In the genomic region with DNA sequence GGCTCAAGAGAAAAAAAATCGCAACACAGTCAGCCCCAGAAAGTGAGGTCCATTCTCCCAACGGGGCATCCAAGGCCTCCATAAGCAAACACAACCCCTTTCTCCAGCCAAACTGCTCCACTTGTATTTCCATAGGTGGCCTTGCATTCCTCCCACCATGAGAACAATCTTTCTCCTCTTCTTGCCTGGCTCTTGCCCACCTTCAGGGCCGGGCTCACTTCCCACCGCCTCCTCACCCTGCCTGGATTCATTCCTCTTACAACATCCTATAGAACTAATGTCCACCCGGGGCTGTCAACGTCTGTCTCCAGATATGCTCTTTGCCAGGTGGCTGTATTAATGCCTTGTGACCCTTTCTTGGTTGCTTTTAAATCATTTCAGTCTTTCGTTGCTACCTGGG, we compare ENCODE assay signal across 12 cellular contexts.
DNase-seq lines count a peak whose midpoint lies in the region; ATAC-seq and TF ChIP-seq lines count a peak whose summit lies in the region.
"Had no signal": no experiment of that assay in that cellular context is flagged by ENCODE, and none has a peak within 500 bp of the region (broad histone marks: within the 10 kb centered on the region; RNA-seq: fewer than 3 reads in every experiment).

No MANE protein-coding gene starts in this region.

- H3K4ac ChIP-seq in trophoblast cell (ENCODE audit: low read depth, low read length) = peak overlapping the region; percentile 11

- CTCF ChIA-PET in CD8-positive, alpha-beta T cell (lab: Charles Lee) = interaction anchor here (0.9 kb wide), 1 partner anchor 49 kb away, joined by 4 read pairs; no protein-coding TSS in a partner anchor
- CTCF ChIA-PET in activated naive CD4-positive, alpha-beta T cell treated with anti-CD3 and anti-CD28 coated beads for 36 hours (lab: Charles Lee) = no interaction called here

- H3K4me1 Mint-ChIP-seq in CD8-positive, alpha-beta T cell (ENCODE audit: low read depth) = peaks cover 11% of the 10 kb centered on the region
- H3K4me1 Mint-ChIP-seq in activated naive CD4-positive, alpha-beta T cell treated with anti-CD3 and anti-CD28 coated beads for 36 hours (ENCODE audit: low read depth) = peaks cover under 1% of the 10 kb centered on the region

- H3K36me3 Mint-ChIP-seq in CD8-positive, alpha-beta T cell = no peaks in the 10 kb centered on the region
- no peaks in the 10 kb centered on the region for H3K36me3 Mint-ChIP-seq in activated naive CD4-positive, alpha-beta T cell treated with anti-CD3 and anti-CD28 coated beads for 36 hours (ENCODE audit: low read depth)

- no peak overlapping the region for H3K4me2 ChIP-seq in trophoblast cell (ENCODE audit: low read length)

- peak overlapping the region; percentile 47 for H3K14ac ChIP-seq in trophoblast cell (ENCODE audit: low read length)

- no peaks in the 10 kb centered on the region for H3K9me3 Mint-ChIP-seq in CD8-positive, alpha-beta T cell
- no peaks in the 10 kb centered on the region for H3K9me3 Mint-ChIP-seq in activated naive CD4-positive, alpha-beta T cell treated with anti-CD3 and anti-CD28 coated beads for 36 hours

- H4K91ac ChIP-seq in trophoblast cell (ENCODE audit: low read depth, low read length) = peak overlapping the region; percentile 84

- peak overlapping the region; percentile 8 for H2BK120ac ChIP-seq in trophoblast cell (ENCODE audit: insufficient read depth, low read length, poor library complexity)

- peaks cover 42% of the 10 kb centered on the region for H3K79me1 ChIP-seq in trophoblast cell (ENCODE audit: low read length)

- no peaks in the 10 kb centered on the region for H3K27me3 ChIP-seq in CD8-positive, alpha-beta T cell (ENCODE audit: insufficient read depth, low read length)
- no peaks in the 10 kb centered on the region for H3K27me3 ChIP-seq in trophoblast cell (ENCODE audit: insufficient read depth, low read length)
- H3K27me3 ChIP-seq: SJSA1 had no signal

- peak overlapping the region; percentile 49 for H2AK5ac ChIP-seq in trophoblast cell (ENCODE audit: low read length)

- H3K4me3 ChIP-seq in CD8-positive, alpha-beta T cell (ENCODE audit: low read depth, low read length) = no peak overlapping the region
- no peak overlapping the region for H3K4me3 ChIP-seq in trophoblast cell (ENCODE audit: low read depth, low read length)
- H3K4me3 ChIP-seq: SJSA1 had no signal

- H3K4me1 ChIP-seq in CD8-positive, alpha-beta T cell (ENCODE audit: insufficient read depth, low read length) = peaks cover 3% of the 10 kb centered on the region
- peaks cover 45 to 50% of the 10 kb centered on the region in 2 experiments for H3K4me1 ChIP-seq in trophoblast cell (ENCODE audit: control insufficient read depth in 1 of 2, insufficient read depth in 2 of 2, low read length in 2 of 2)

- no peak overlapping the region for H4K12ac ChIP-seq in trophoblast cell (ENCODE audit: low read depth, low read length)

- no peak overlapping the region for H3K9ac ChIP-seq in trophoblast cell (ENCODE audit: low read length)

- WGBS in trophoblast cell (ENCODE audit: extremely low coverage, insufficient coverage, insufficient read length) = no CpG with 5 or more reads among the region's 7 CpGs

- H3K79me2 ChIP-seq in trophoblast cell (ENCODE audit: control insufficient read depth, insufficient read depth, low read length, poor library complexity) = peaks cover 10% of the 10 kb centered on the region

- H3K4me3 Mint-ChIP-seq in CD8-positive, alpha-beta T cell = no peak overlapping the region
- no peak overlapping the region for H3K4me3 Mint-ChIP-seq in activated naive CD4-positive, alpha-beta T cell treated with anti-CD3 and anti-CD28 coated beads for 36 hours
- H3K4me3 Mint-ChIP-seq: B cell had no signal

- no peak for TF ChIP-seq CTCF in CD8-positive, alpha-beta T cell (IDR thresholded peaks at IDR 0.05)

- H2BK12ac ChIP-seq in trophoblast cell (ENCODE audit: low read length) = peak overlapping the region; percentile 78

- no peak overlapping the region for H4K8ac ChIP-seq in trophoblast cell (ENCODE audit: low read depth, low read length)

- H3K18ac ChIP-seq in trophoblast cell (ENCODE audit: low read length) = peak overlapping the region; percentile 47

- H2BK5ac ChIP-seq in trophoblast cell (ENCODE audit: low read depth, low read length, poor library complexity) = no peak overlapping the region

- no peaks in the 10 kb centered on the region for H3K36me3 ChIP-seq in CD8-positive, alpha-beta T cell (ENCODE audit: insufficient read depth, low read length)
- H3K36me3 ChIP-seq in trophoblast cell (ENCODE audit: control insufficient read depth in 1 of 2, insufficient read depth in 2 of 2, low read length in 2 of 2) = no peaks in the 10 kb centered on the region

- no peaks in the 10 kb centered on the region for H3K9me3 ChIP-seq in CD8-positive, alpha-beta T cell (ENCODE audit: low read length)
- no peaks in the 10 kb centered on the region for H3K9me3 ChIP-seq in trophoblast cell (ENCODE audit: insufficient read depth, low read depth, low read length)
- H3K9me3 ChIP-seq: SJSA1 had no signal

- ATAC-seq in CD8-positive, alpha-beta T cell = no peak
- ATAC-seq in left cardiac atrium (no peak), HG03469 (IDR thresholded peaks at IDR 0.05; ENCODE audit: unreplicated experiment) (no peak), SK-N-SH treated with all-trans-retinoic acid at 6 μM for 48 hours (no peak), GM19455 (IDR thresholded peaks at IDR 0.05; ENCODE audit: unreplicated experiment) (no peak)

- peak in 2 of 7 experiments; percentile 8 to 36 for DNase-seq in CD8-positive, alpha-beta T cell
- peak; percentile 40 for DNase-seq in activated CD8-positive, alpha-beta memory T cell treated with anti-CD3 and anti-CD28 coated beads for 24 hours
- DNase-seq in left cardiac atrium (peak; percentile 8), trophoblast cell (no peak)
- no peak for DNase-seq in activated naive CD4-positive, alpha-beta T cell treated with anti-CD3 and anti-CD28 coated beads for 36 hours
- DNase-seq: DMS79 treated with DMSO at 0.1 percent for 48 hours, nucleus accumbens had no signal

- POLR2A ChIA-PET in CD8-positive, alpha-beta T cell (lab: Charles Lee) = no interaction called here

- H3K23ac ChIP-seq in trophoblast cell (ENCODE audit: low read length) = no peak overlapping the region

- H3K27ac Mint-ChIP-seq in CD8-positive, alpha-beta T cell = peak overlapping the region; percentile 37
- H3K27ac Mint-ChIP-seq in activated naive CD4-positive, alpha-beta T cell treated with anti-CD3 and anti-CD28 coated beads for 36 hours = no peak overlapping the region
- H3K27ac Mint-ChIP-seq: B cell had no signal

- intact Hi-C loops in CD8-positive, alpha-beta T cell (cut with DNase I, micrococcal nuclease) = no loop called here
- intact Hi-C loops in left cardiac atrium (cut with DNase I) = loop anchor here in 1 of 2 donors (5.0 kb wide), 1 partner anchor 44 kb away; no protein-coding TSS in a partner anchor
- intact Hi-C loops in activated naive CD4-positive, alpha-beta T cell treated with anti-CD3 and anti-CD28 coated beads for 36 hours (cut with micrococcal nuclease) = no loop called here

- no peak overlapping the region for H2AFZ ChIP-seq in trophoblast cell (ENCODE audit: insufficient read depth, low read length, poor library complexity)

- H3K27me3 Mint-ChIP-seq in CD8-positive, alpha-beta T cell (ENCODE audit: low read depth) = no peaks in the 10 kb centered on the region
- H3K27me3 Mint-ChIP-seq in activated naive CD4-positive, alpha-beta T cell treated with anti-CD3 and anti-CD28 coated beads for 36 hours (ENCODE audit: low read depth) = no peaks in the 10 kb centered on the region
- H3K27me3 Mint-ChIP-seq: B cell had no signal

- no peak overlapping the region for H3K27ac ChIP-seq in CD8-positive, alpha-beta T cell (ENCODE audit: low read depth, low read length)
- no peak overlapping the region for H3K27ac ChIP-seq in trophoblast cell (ENCODE audit: low read depth, low read length)

TF ChIP-seq in SK-N-SH treated with all-trans-retinoic acid at 6 μM for 48 hours, 23 proteins besides CTCF, POLR2A, EP300 and RAD21 (continues in another document):
- TF ChIP-seq, protein P1, sequence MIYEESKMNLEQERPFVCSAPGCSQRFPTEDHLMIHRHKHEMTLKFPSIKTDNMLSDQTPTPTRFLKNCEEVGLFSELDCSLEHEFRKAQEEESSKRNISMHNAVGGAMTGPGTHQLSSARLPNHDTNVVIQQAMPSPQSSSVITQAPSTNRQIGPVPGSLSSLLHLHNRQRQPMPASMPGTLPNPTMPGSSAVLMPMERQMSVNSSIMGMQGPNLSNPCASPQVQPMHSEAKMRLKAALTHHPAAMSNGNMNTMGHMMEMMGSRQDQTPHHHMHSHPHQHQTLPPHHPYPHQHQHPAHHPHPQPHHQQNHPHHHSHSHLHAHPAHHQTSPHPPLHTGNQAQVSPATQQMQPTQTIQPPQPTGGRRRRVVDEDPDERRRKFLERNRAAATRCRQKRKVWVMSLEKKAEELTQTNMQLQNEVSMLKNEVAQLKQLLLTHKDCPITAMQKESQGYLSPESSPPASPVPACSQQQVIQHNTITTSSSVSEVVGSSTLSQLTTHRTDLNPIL (CRISPR knock-in tag; IDR thresholded peaks at IDR 0.05; ENCODE audit: low read depth) = no peak
- TF ChIP-seq, protein P2, sequence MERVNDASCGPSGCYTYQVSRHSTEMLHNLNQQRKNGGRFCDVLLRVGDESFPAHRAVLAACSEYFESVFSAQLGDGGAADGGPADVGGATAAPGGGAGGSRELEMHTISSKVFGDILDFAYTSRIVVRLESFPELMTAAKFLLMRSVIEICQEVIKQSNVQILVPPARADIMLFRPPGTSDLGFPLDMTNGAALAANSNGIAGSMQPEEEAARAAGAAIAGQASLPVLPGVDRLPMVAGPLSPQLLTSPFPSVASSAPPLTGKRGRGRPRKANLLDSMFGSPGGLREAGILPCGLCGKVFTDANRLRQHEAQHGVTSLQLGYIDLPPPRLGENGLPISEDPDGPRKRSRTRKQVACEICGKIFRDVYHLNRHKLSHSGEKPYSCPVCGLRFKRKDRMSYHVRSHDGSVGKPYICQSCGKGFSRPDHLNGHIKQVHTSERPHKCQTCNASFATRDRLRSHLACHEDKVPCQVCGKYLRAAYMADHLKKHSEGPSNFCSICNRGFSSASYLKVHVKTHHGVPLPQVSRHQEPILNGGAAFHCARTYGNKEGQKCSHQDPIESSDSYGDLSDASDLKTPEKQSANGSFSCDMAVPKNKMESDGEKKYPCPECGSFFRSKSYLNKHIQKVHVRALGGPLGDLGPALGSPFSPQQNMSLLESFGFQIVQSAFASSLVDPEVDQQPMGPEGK (CRISPR knock-in tag; IDR thresholded peaks at IDR 0.05; ENCODE audit: borderline replicate concordance) = no peak

Comparison
In these comparisons a context has a peak if more than half of its experiments do, and no peak if none do; other contexts are left out.
1. DNase-seq: peak in activated CD8-positive, alpha-beta memory T cell treated with anti-CD3 and anti-CD28 coated beads for 24 hours (single experiment) and left cardiac atrium (single experiment); none in trophoblast cell (0 of 2) and activated naive CD4-positive, alpha-beta T cell treated with anti-CD3 and anti-CD28 coated beads for 36 hours (single experiment).